Comparison of ENCODE assay signal across 14 cellular contexts in the genomic region with DNA sequence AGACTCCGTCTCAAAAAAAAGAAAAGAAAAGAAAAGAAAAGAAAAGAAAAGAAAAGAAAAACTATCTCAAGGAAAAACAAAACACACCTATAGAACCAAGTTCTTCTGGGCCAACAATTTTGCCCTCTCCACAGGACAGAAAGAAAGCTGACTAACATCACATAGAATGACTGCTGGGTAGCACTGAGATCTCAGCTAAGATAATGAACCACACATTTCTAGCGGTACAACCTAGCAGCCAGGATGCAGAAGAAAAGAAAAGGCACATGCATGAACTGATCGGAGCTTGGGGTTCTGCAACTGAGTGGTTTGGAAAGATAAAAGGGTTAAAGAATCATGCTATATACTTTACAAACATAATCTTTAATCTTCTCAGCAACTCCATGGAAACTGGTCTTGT. TPM values are rescaled to one million over a fixed set of nuclear protein-coding genes. Genes with fewer than 3 reads are reported as not detected.
DNase-seq lines count a peak whose midpoint lies in the region; ATAC-seq, FAIRE-seq and TF ChIP-seq lines count a peak whose summit lies in the region.
"Had no signal": no experiment of that assay in that cellular context is flagged by ENCODE, and none has a peak within 500 bp of the region (broad histone marks: within the 10 kb centered on the region; RNA-seq: fewer than 3 reads in every experiment).

No MANE protein-coding gene starts in this region.

- peak; percentile 96 for ATAC-seq in CD4-positive, alpha-beta T cell (ENCODE audit: poor library complexity)
- ATAC-seq in HG02938 (IDR thresholded peaks at IDR 0.05; ENCODE audit: unreplicated experiment) (no peak), GM18520 (IDR thresholded peaks at IDR 0.05; ENCODE audit: unreplicated experiment) (no peak)

- BruUV-seq in Calu3 (replicated peaks; lab: Mats Ljungman, UMichigan) (no TSS peak), endothelial cell of umbilical vein (replicated peaks; lab: Mats Ljungman, UMichigan) (no TSS peak)

- H3K9me3 ChIP-seq in CD4-positive, alpha-beta T cell (ENCODE audit: control insufficient read depth, low read length): no peaks in the 10 kb centered on the region
- no peaks in the 10 kb centered on the region for H3K9me3 ChIP-seq in endothelial cell of umbilical vein (replicated peaks; ENCODE audit: control insufficient read depth, insufficient read depth, low read length)
- H3K9me3 ChIP-seq: left ventricle myocardium inferior had no signal

- peaks cover 68% of the 10 kb centered on the region for H3K4me1 Mint-ChIP-seq in CD4-positive, alpha-beta T cell (ENCODE audit: low read depth)
- H3K4me1 Mint-ChIP-seq in Calu3 (ENCODE audit: low read depth, unreplicated experiment): peaks cover 48% of the 10 kb centered on the region

- no peaks in the 10 kb centered on the region for H3K27me3 ChIP-seq in CD4-positive, alpha-beta T cell (ENCODE audit: control insufficient read depth, insufficient read depth, low read length)
- H3K27me3 ChIP-seq in endothelial cell of umbilical vein (ENCODE audit: control insufficient read depth in 2 of 2, insufficient read depth in 2 of 2, low read length in 2 of 2): no peaks in the 10 kb centered on the region

- no peak overlapping the region for H3K9ac ChIP-seq in endothelial cell of umbilical vein (replicated peaks; ENCODE audit: extremely low read depth, insufficient read depth, low read length)

- peaks cover 76% of the 10 kb centered on the region for H3K79me2 ChIP-seq in endothelial cell of umbilical vein (ENCODE audit: control insufficient read depth, insufficient read depth, low read length)

- peaks cover 0 to 2% of the 10 kb centered on the region in 2 experiments for H3K36me3 ChIP-seq in endothelial cell of umbilical vein (ENCODE audit: control insufficient read depth in 2 of 2, extremely low read depth in 1 of 2, insufficient read depth in 2 of 2, low read length in 2 of 2)

- no peaks in the 10 kb centered on the region for H3K9me1 ChIP-seq in endothelial cell of umbilical vein (replicated peaks; ENCODE audit: control insufficient read depth, extremely low read depth, insufficient read depth, low read length)

- TF ChIP-seq CTCF in CD4-positive, alpha-beta T cell (IDR thresholded peaks at IDR 0.05): no peak
- TF ChIP-seq CTCF in Calu3 (IDR thresholded peaks at IDR 0.05; ENCODE audit: unreplicated experiment) (no peak), VCaP (conservative IDR thresholded peaks at IDR 0.05) (no peak), endothelial cell of umbilical vein (IDR thresholded peaks at IDR 0.05; ENCODE audit: extremely low read depth in 1 of 2, insufficient read depth in 1 of 2, low read depth in 1 of 2, low read length in 2 of 2) (no peak)

- no peak for TF ChIP-seq POLR2A in endothelial cell of umbilical vein (IDR thresholded peaks at IDR 0.05; ENCODE audit: low read depth, low read length)

- H3K27me3 Mint-ChIP-seq in CD4-positive, alpha-beta T cell: no peaks in the 10 kb centered on the region
- H3K27me3 Mint-ChIP-seq in Calu3 (ENCODE audit: unreplicated experiment): no peaks in the 10 kb centered on the region
- H3K27me3 Mint-ChIP-seq: naive B cell had no signal

- H3K4me3 ChIP-seq in endothelial cell of umbilical vein (replicated peaks in 1 of 3; ENCODE audit: insufficient read depth in 1 of 3, low read depth in 1 of 3, low read length in 3 of 3): no peak overlapping the region
- H3K4me3 ChIP-seq: left ventricle myocardium inferior had no signal

- no peaks in the 10 kb centered on the region for H3K9me3 Mint-ChIP-seq in CD4-positive, alpha-beta T cell
- H3K9me3 Mint-ChIP-seq in Calu3 (ENCODE audit: low read depth, unreplicated experiment): no peaks in the 10 kb centered on the region
- H3K9me3 Mint-ChIP-seq: naive B cell had no signal

- peaks cover 40% of the 10 kb centered on the region for H3K36me3 Mint-ChIP-seq in CD4-positive, alpha-beta T cell (ENCODE audit: low read depth)
- H3K36me3 Mint-ChIP-seq in Calu3 (ENCODE audit: insufficient read depth, unreplicated experiment): peaks cover 6% of the 10 kb centered on the region

- H3K4me1 ChIP-seq in endothelial cell of umbilical vein (ENCODE audit: control insufficient read depth, extremely low read depth, insufficient read depth, low read length): peaks cover 4% of the 10 kb centered on the region

- peak in 1 of 10 experiments; percentile 11 for DNase-seq in CD4-positive, alpha-beta T cell
- DNase-seq in Calu3 (peak; percentile 4), endothelial cell of umbilical vein (ENCODE audit: low read depth, low spot score) (no peak), AML-193 (lab: John Stamatoyannopoulos, UW) (no peak)
- no peak for DNase-seq in stimulated activated naive CD4-positive, alpha-beta T cell treated with Interleukin-2 at 50 U/mL for 16 hours (lab: John Stamatoyannopoulos, UW)
- DNase-seq: GDM1, left ventricle myocardium inferior, naive B cell, NCI-H2107, NCI-H82 had no signal

- H4K20me1 ChIP-seq in endothelial cell of umbilical vein (replicated peaks; ENCODE audit: control insufficient read depth, extremely low read depth, insufficient read depth, low read length): peaks cover 3% of the 10 kb centered on the region

- peak overlapping the region; percentile 79 for H3K27ac Mint-ChIP-seq in CD4-positive, alpha-beta T cell
- H3K27ac Mint-ChIP-seq in Calu3 (ENCODE audit: unreplicated experiment): no peak overlapping the region

- CTCF ChIA-PET in CD4-positive, alpha-beta T cell (lab: Charles Lee): interaction anchor here (2.5 kb wide), 1 partner anchor 15 kb away, joined by 8 read pairs; no protein-coding TSS in a partner anchor
- CTCF ChIA-PET in Calu3 (lab: Charles Lee) (no interaction called here), endothelial cell of umbilical vein (lab: Charles Lee) (interaction anchor here (1.1 kb wide), 1 partner anchor 102 kb away, joined by 3 read pairs; no protein-coding TSS in a partner anchor)

- no peak overlapping the region for H3K27ac ChIP-seq in CD4-positive, alpha-beta T cell (ENCODE audit: low read depth, low read length)
- peak overlapping the region; percentile 72; the same call in 1 of the 2 replicates for H3K27ac ChIP-seq in VCaP
- no peak overlapping the region for H3K27ac ChIP-seq in endothelial cell of umbilical vein (ENCODE audit: insufficient read depth, low read depth, low read length)
- H3K27ac ChIP-seq: left ventricle myocardium inferior, RWPE1 had no signal

- FAIRE-seq in endothelial cell of umbilical vein (lab: Jason Lieb, UNC): no peak

- peak overlapping the region; percentile 32 for H3K4me3 Mint-ChIP-seq in CD4-positive, alpha-beta T cell
- peak overlapping the region; percentile 49 for H3K4me3 Mint-ChIP-seq in Calu3 (ENCODE audit: low read depth, unreplicated experiment)

- intact Hi-C loops in CD4-positive, alpha-beta T cell (cut with DNase I, micrococcal nuclease): loop anchor here in 1 of 2 experiments (2.0 to 5.0 kb wide), 2 partner anchors 20 to 90 kb away; partner anchors contain the start of gene TMED10
- intact Hi-C loops in Calu3 (cut with micrococcal nuclease; ENCODE audit: unreplicated experiment): no loop called here
- intact Hi-C loops in endothelial cell of umbilical vein (cut with micrococcal nuclease): no loop called here

- dilution Hi-C loops in endothelial cell of umbilical vein (cut with MboI; ENCODE audit: extremely low pct_ligation_motif_present, low sequenced_read_pairs): no loop called here

- POLR2A ChIA-PET in CD4-positive, alpha-beta T cell (lab: Charles Lee): interaction anchor here (0.6 to 1.2 kb wide), 5 partner anchors 19 to 139 kb away, joined by 3 to 9 read pairs (median 3); partner anchors contain the start of gene NEK9
- POLR2A ChIA-PET in endothelial cell of umbilical vein (lab: Charles Lee): interaction anchor here (0.6 kb wide), 1 partner anchor 47 kb away, joined by 3 read pairs; no protein-coding TSS in a partner anchor

- no peak overlapping the region for H2AFZ ChIP-seq in endothelial cell of umbilical vein (ENCODE audit: low read depth, low read length)

- no peak overlapping the region for H3K4me2 ChIP-seq in endothelial cell of umbilical vein (ENCODE audit: insufficient read depth, low read length)

TF ChIP-seq in endothelial cell of umbilical vein, 7 proteins besides CTCF, POLR2A, EP300 and RAD21 (continues in another document):
- no peak for TF ChIP-seq JUN (IDR thresholded peaks at IDR 0.05; ENCODE audit: borderline replicate concordance, insufficient read depth, insufficient read length, low read depth)
- TF ChIP-seq GATA2 (IDR thresholded peaks at IDR 0.05; ENCODE audit: insufficient read depth, insufficient read length, low read depth, low read length): peak; percentile 37
- TF ChIP-seq POLR2AphosphoS5 (IDR thresholded peaks at IDR 0.05; ENCODE audit: insufficient read depth, low read depth, low read length): no peak
- no peak for TF ChIP-seq FOS (IDR thresholded peaks at IDR 0.05; ENCODE audit: borderline replicate concordance, insufficient read depth, low read length)
- TF ChIP-seq, protein P1, sequence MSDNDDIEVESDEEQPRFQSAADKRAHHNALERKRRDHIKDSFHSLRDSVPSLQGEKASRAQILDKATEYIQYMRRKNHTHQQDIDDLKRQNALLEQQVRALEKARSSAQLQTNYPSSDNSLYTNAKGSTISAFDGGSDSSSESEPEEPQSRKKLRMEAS (IDR thresholded peaks at IDR 0.05; ENCODE audit: insufficient read depth, insufficient read length): no peak
- TF ChIP-seq MYC (IDR thresholded peaks at IDR 0.05; ENCODE audit: low read depth, low read length): no peak

RNA-seq across cellular contexts. Expression of gene TMED10, which starts 19.5 kb away (rescaled TPM):
- 100 to 1,000 TPM; 153 to 156 TPM for total RNA-seq in CD4-positive, alpha-beta T cell
- total RNA-seq in Calu3 (2022) (391 and 434 TPM in 2 replicates), endothelial cell of umbilical vein (313 and 338 TPM in 2 replicates)
- 320 and 342 TPM in 2 replicates for polyA plus RNA-seq in endothelial cell of umbilical vein
- 205 and 228 TPM in 2 replicates for polyA plus RNA-seq in endothelial cell of umbilical vein (2011; cell fraction: cytosol; rRNA removed)
- polyA plus RNA-seq in endothelial cell of umbilical vein (2011; cell fraction: nucleus; rRNA removed): 95.1 and 111 TPM in 2 replicates
- 207 and 216 TPM in 2 replicates for polyA plus RNA-seq in endothelial cell of umbilical vein (2012)
- 775 and 787 TPM in 2 replicates for polyA minus RNA-seq in endothelial cell of umbilical vein
- 126 TPM for polyA minus RNA-seq in endothelial cell of umbilical vein (2011; cell fraction: cytosol; rRNA and poly(A)+ RNA removed)
- 137 and 151 TPM in 2 replicates for polyA minus RNA-seq in endothelial cell of umbilical vein (2011; cell fraction: nucleus; rRNA and poly(A)+ RNA removed)

RNA-seq across cellular contexts. Expression of gene NEK9, which starts 30.1 kb away (rescaled TPM):
- 10 to 100 TPM; 53.5 to 54.1 TPM for total RNA-seq in CD4-positive, alpha-beta T cell
- total RNA-seq in Calu3 (2022): 63.4 and 65.4 TPM in 2 replicates
- total RNA-seq in endothelial cell of umbilical vein: 65.1 and 69.6 TPM in 2 replicates
- 22.1 and 25.1 TPM in 2 replicates for polyA plus RNA-seq in endothelial cell of umbilical vein
- 22.4 and 23.2 TPM in 2 replicates for polyA plus RNA-seq in endothelial cell of umbilical vein (2011; cell fraction: cytosol; rRNA removed)
- 39.8 and 59.9 TPM in 2 replicates for polyA plus RNA-seq in endothelial cell of umbilical vein (2011; cell fraction: nucleus; rRNA removed)
- 49.6 and 51.6 TPM in 2 replicates for polyA plus RNA-seq in endothelial cell of umbilical vein (2012)
- 56.9 and 73.8 TPM in 2 replicates for polyA minus RNA-seq in endothelial cell of umbilical vein
- 34.8 TPM for polyA minus RNA-seq in endothelial cell of umbilical vein (2011; cell fraction: cytosol; rRNA and poly(A)+ RNA removed)
- 47.0 and 54.4 TPM in 2 replicates for polyA minus RNA-seq in endothelial cell of umbilical vein (2011; cell fraction: nucleus; rRNA and poly(A)+ RNA removed)
